Comparison of ENCODE assay signal across 10 cellular contexts in genomic region chr12:93407963-93408283, GRCh38.
"Had no signal": no experiment of that assay in that cellular context is flagged by ENCODE, and none has a peak within 500 bp of the region (broad histone marks: within the 10 kb centered on the region; RNA-seq: fewer than 3 reads in every experiment).

No MANE protein-coding gene starts in this region.

- H3K9me3 Mint-ChIP-seq: neural crest cell; stimulated activated naive CD8-positive, alpha-beta T cell treated with anti-CD3 and anti-CD28 coated beads, Interleukin-15, Interleukin-2, amounts not matched to agents 100 ng/mL and 50 ng/mL, for 24 hours had no signal

- H3K4me1 ChIP-seq: colonic mucosa, testis had no signal

- DNase-seq: activated CD8-positive, alpha-beta memory T cell treated with anti-CD3 and anti-CD28 coated beads for 24 hours; colonic mucosa; foreskin keratinocyte; ovary; stimulated activated CD4-positive, alpha-beta T cell treated with anti-CD3 and anti-CD28 coated beads, Interleukin-2, amount 100 ng/mL, for 48 hours; T-helper 2 cell; testis had no signal

- H3K27me3 Mint-ChIP-seq: stimulated activated naive CD8-positive, alpha-beta T cell treated with anti-CD3 and anti-CD28 coated beads, Interleukin-15, Interleukin-2, amounts not matched to agents 100 ng/mL and 50 ng/mL, for 24 hours had no signal

- H3K4me3 ChIP-seq: colonic mucosa, ovary, testis had no signal

- H3K9me3 ChIP-seq: colonic mucosa, ovary, testis had no signal

- H3K36me3 ChIP-seq: colonic mucosa, ovary had no signal

- H3K27me3 ChIP-seq: colonic mucosa, foreskin keratinocyte, ovary, testis had no signal

- ATAC-seq: foreskin keratinocyte, left lobe of liver had no signal

- H3K4me3 Mint-ChIP-seq: neural crest cell; stimulated activated naive CD8-positive, alpha-beta T cell treated with anti-CD3 and anti-CD28 coated beads, Interleukin-15, Interleukin-2, amounts not matched to agents 100 ng/mL and 50 ng/mL, for 24 hours had no signal

- H3K27ac ChIP-seq: colonic mucosa, foreskin keratinocyte, ovary, testis had no signal
